9 cellular contexts compared by ENCODE assay signal in the genomic region with DNA sequence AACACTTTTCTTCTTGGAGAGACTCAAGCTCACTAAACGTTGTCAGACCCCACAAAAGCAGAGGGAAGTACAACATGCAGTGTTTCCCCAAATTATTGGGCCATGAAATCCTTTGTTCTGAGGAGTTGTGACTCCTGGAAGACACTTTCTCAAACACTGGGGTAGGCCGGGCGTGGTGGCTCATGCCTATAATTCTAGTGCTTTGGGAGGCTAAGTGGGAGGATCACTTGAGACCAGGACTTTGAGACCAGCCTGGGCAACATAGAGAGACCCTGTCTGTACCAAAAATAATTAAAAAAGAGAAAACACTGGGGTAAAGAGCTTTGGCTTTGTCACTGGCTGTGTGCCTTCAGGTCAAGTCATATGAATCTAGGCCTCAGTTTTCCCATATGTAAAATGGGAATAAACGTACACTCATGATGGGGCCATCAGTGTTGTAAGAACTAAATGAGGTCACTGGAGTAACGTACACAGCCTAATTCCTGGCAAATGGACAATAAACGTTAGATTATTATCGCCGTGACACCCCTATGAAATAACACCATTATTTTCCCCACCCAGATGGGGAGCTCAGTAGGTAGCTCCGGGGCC.
A peak's percentile ranks its signal among the peaks of the same experiment; 100 is the strongest.
DNase-seq lines count a peak whose midpoint lies in the region; ATAC-seq, FAIRE-seq and TF ChIP-seq lines count a peak whose summit lies in the region.
"Had no signal": no experiment of that assay in that cellular context is flagged by ENCODE, and none has a peak within 500 bp of the region (broad histone marks: within the 10 kb centered on the region; RNA-seq: fewer than 3 reads in every experiment).

No MANE protein-coding gene starts in this region.

- H3K4me3 Mint-ChIP-seq in activated CD4-positive, alpha-beta T cell treated with anti-CD3 and anti-CD28 coated beads, Interleukin-2, amount 10 ng/mL, durations not matched to agents 24 days and 14 days: peak overlapping the region; percentile 87
- peak overlapping the region; percentile 72 for H3K4me3 Mint-ChIP-seq in activated naive CD8-positive, alpha-beta T cell

- no peak overlapping the region for H3K9ac ChIP-seq in keratinocyte (ENCODE audit: control insufficient read depth, extremely low read depth, insufficient read depth, low read length)

- no peaks in the 10 kb centered on the region for H3K27me3 ChIP-seq in keratinocyte (ENCODE audit: control insufficient read depth, extremely low read depth, insufficient read depth, low read length)
- H3K27me3 ChIP-seq in suprapubic skin: no peaks in the 10 kb centered on the region
- H3K27me3 ChIP-seq: ascending aorta had no signal

- H2AFZ ChIP-seq in keratinocyte (ENCODE audit: control insufficient read depth, low read length): no peak overlapping the region

- TF ChIP-seq CTCF in keratinocyte (optimal IDR thresholded peaks at IDR 0.05 in 1 of 3, IDR thresholded peaks at IDR 0.05 in 1 of 3, conservative IDR thresholded peaks at IDR 0.05 in 1 of 3; ENCODE audit: extremely low read depth in 1 of 3, insufficient read depth in 2 of 3, low read length in 3 of 3) (no peak), suprapubic skin (IDR thresholded peaks at IDR 0.05) (peak in 1 of 2 donors; percentile 31)

- 38% methylated on average over 9 of the region's 9 CpGs for WGBS in suprapubic skin

- no peaks in the 10 kb centered on the region for H4K20me1 ChIP-seq in keratinocyte (ENCODE audit: control insufficient read depth, extremely low read depth, insufficient read depth, low read length)

- no peaks in the 10 kb centered on the region for H3K79me2 ChIP-seq in keratinocyte (ENCODE audit: control insufficient read depth, insufficient read depth, low read length)

- H3K4me3 ChIP-seq in keratinocyte (ENCODE audit: control insufficient read depth in 2 of 3, extremely low read depth in 1 of 3, insufficient read depth in 2 of 3, low read depth in 1 of 3, low read length in 3 of 3) (peak overlapping the region in 2 of 3 experiments; percentile 50 to 60), suprapubic skin (peak overlapping the region; percentile 63)

- no peak for TF ChIP-seq POLR2A in suprapubic skin (IDR thresholded peaks at IDR 0.05)

- H3K27ac ChIP-seq in keratinocyte (ENCODE audit: control insufficient read depth, insufficient read depth, low read length) (no peak overlapping the region), suprapubic skin (no peak overlapping the region), substantia nigra (ENCODE audit: low read depth, low read length, poor library complexity, severe bottlenecking) (no peak overlapping the region)
- H3K27ac ChIP-seq: ascending aorta had no signal

- peaks cover 2% of the 10 kb centered on the region for H3K27me3 Mint-ChIP-seq in activated CD4-positive, alpha-beta T cell treated with anti-CD3 and anti-CD28 coated beads, Interleukin-2, amount 10 ng/mL, durations not matched to agents 24 days and 14 days
- peaks cover 2% of the 10 kb centered on the region for H3K27me3 Mint-ChIP-seq in activated naive CD8-positive, alpha-beta T cell

- no peaks in the 10 kb centered on the region for H3K9me1 ChIP-seq in keratinocyte (ENCODE audit: control insufficient read depth, extremely low read depth, insufficient read depth, low read length)

- H3K36me3 Mint-ChIP-seq in activated CD4-positive, alpha-beta T cell treated with anti-CD3 and anti-CD28 coated beads, Interleukin-2, amount 10 ng/mL, durations not matched to agents 24 days and 14 days (ENCODE audit: low read depth): no peaks in the 10 kb centered on the region
- no peaks in the 10 kb centered on the region for H3K36me3 Mint-ChIP-seq in activated naive CD8-positive, alpha-beta T cell

- FAIRE-seq in keratinocyte (lab: Jason Lieb, UNC): no peak

- H3K4me1 ChIP-seq in keratinocyte (ENCODE audit: control insufficient read depth, extremely low read depth, insufficient read depth, low read length): no peaks in the 10 kb centered on the region
- peaks cover 15% of the 10 kb centered on the region for H3K4me1 ChIP-seq in suprapubic skin

- ATAC-seq in GM18907 (IDR thresholded peaks at IDR 0.05; ENCODE audit: unreplicated experiment): no peak

- no peak overlapping the region for H3K27ac Mint-ChIP-seq in activated CD4-positive, alpha-beta T cell treated with anti-CD3 and anti-CD28 coated beads, Interleukin-2, amount 10 ng/mL, durations not matched to agents 24 days and 14 days
- no peak overlapping the region for H3K27ac Mint-ChIP-seq in activated naive CD8-positive, alpha-beta T cell

- peak; percentile 54 for DNase-seq in activated CD4-positive, alpha-beta T cell treated with anti-CD3 and anti-CD28 coated beads, Interleukin-2, amount 10 ng/mL, durations not matched to agents 24 days and 14 days
- DNase-seq in activated CD4-positive, alpha-beta T cell treated with anti-CD3 and anti-CD28 coated beads, Interleukin-2, amount 50 U/mL, for 4 hours: no peak
- no peak for DNase-seq in keratinocyte (ENCODE audit: low read depth, low spot score)
- no peak for DNase-seq in suprapubic skin (ENCODE audit: low spot score in 2 of 2)
- DNase-seq in substantia nigra (lab: John Stamatoyannopoulos, UW): no peak
- no peak for DNase-seq in activated effector memory CD4-positive, alpha-beta T cell treated with anti-CD3 and anti-CD28 coated beads, Interleukin-2, amount 50 U/mL, for 16 hours

- no peaks in the 10 kb centered on the region for H3K9me3 Mint-ChIP-seq in activated CD4-positive, alpha-beta T cell treated with anti-CD3 and anti-CD28 coated beads, Interleukin-2, amount 10 ng/mL, durations not matched to agents 24 days and 14 days
- no peaks in the 10 kb centered on the region for H3K9me3 Mint-ChIP-seq in activated naive CD8-positive, alpha-beta T cell (ENCODE audit: low read depth)

- peak overlapping the region; percentile 81 for H3K4me2 ChIP-seq in keratinocyte (ENCODE audit: control insufficient read depth, extremely low read depth, insufficient read depth, low read depth, low read length)

- H3K4me1 Mint-ChIP-seq in activated CD4-positive, alpha-beta T cell treated with anti-CD3 and anti-CD28 coated beads, Interleukin-2, amount 10 ng/mL, durations not matched to agents 24 days and 14 days: peaks cover 7% of the 10 kb centered on the region
- peaks cover 4% of the 10 kb centered on the region for H3K4me1 Mint-ChIP-seq in activated naive CD8-positive, alpha-beta T cell (ENCODE audit: low read depth)

- H3K36me3 ChIP-seq in keratinocyte (ENCODE audit: control insufficient read depth in 2 of 2, extremely low read depth in 1 of 2, insufficient read depth in 2 of 2, low read length in 2 of 2) (no peaks in the 10 kb centered on the region), suprapubic skin (no peaks in the 10 kb centered on the region)
- H3K36me3 ChIP-seq: ascending aorta had no signal

- H3K9me3 ChIP-seq in keratinocyte (ENCODE audit: control insufficient read depth, low read depth, low read length) (no peaks in the 10 kb centered on the region), suprapubic skin (no peaks in the 10 kb centered on the region)
- H3K9me3 ChIP-seq: ascending aorta had no signal

- dilution Hi-C loops in keratinocyte (cut with MboI; ENCODE audit: extremely low pct_ligation_motif_present, low sequenced_read_pairs): loop anchor here (25.0 kb wide), 1 partner anchor 376 kb away; no protein-coding TSS in a partner anchor

- intact Hi-C loops in activated CD4-positive, alpha-beta T cell treated with anti-CD3 and anti-CD28 coated beads, Interleukin-2, amount 10 ng/mL, durations not matched to agents 24 days and 14 days (cut with micrococcal nuclease): loop anchor here (1.0 to 5.0 kb wide), 5 partner anchors 307 to 816 kb away; partner anchors contain the start of genes OR51D1 and TRIM68

- TF ChIP-seq EP300 in suprapubic skin (IDR thresholded peaks at IDR 0.05): no peak
